Comparison of ENCODE assay signal across 12 cellular contexts in genomic region chr17:68460096-68460495, GRCh38. TPM values are rescaled to one million over a fixed set of nuclear protein-coding genes. Genes with fewer than 3 reads are reported as not detected.
DNase-seq lines count a peak whose midpoint lies in the region; ATAC-seq and TF ChIP-seq lines count a peak whose summit lies in the region.
"Had no signal": no experiment of that assay in that cellular context is flagged by ENCODE, and none has a peak within 500 bp of the region (broad histone marks: within the 10 kb centered on the region; RNA-seq: fewer than 3 reads in every experiment).

No MANE protein-coding gene starts in this region.

- H3K9me3 ChIP-seq in CD4-positive, CD25-positive, alpha-beta regulatory T cell (ENCODE audit: control insufficient read depth in 2 of 2, low read length in 2 of 2): no peaks in the 10 kb centered on the region
- no peaks in the 10 kb centered on the region for H3K9me3 ChIP-seq in CD4-positive, alpha-beta T cell (ENCODE audit: control insufficient read depth, low read length)
- H3K9me3 ChIP-seq: esophagus squamous epithelium, thoracic aorta had no signal

- H3K4me1 Mint-ChIP-seq in CD4-positive, CD25-positive, alpha-beta regulatory T cell: peaks cover 21 to 62% (median 45%) of the 10 kb centered on the region in 4 donors
- H3K4me1 Mint-ChIP-seq in CD4-positive, alpha-beta T cell (ENCODE audit: low read depth): peaks cover 56% of the 10 kb centered on the region
- H3K4me1 Mint-ChIP-seq in immature natural killer cell: peaks cover 70 to 77% of the 10 kb centered on the region in 2 donors

- POLR2A ChIA-PET in CD4-positive, alpha-beta T cell (lab: Charles Lee): interaction anchor here (0.9 to 2.1 kb wide), 11 partner anchors 19 to 291 kb away, joined by 3 to 24 read pairs (median 4); partner anchors contain the start of genes AMZ2, ARSG and SLC16A6

- H3K4me1 ChIP-seq in CD4-positive, CD25-positive, alpha-beta regulatory T cell (ENCODE audit: control insufficient read depth, insufficient read depth, low read length, poor library complexity, severe bottlenecking): peaks cover 62% of the 10 kb centered on the region

- H3K27me3 Mint-ChIP-seq in CD4-positive, CD25-positive, alpha-beta regulatory T cell: no peaks in the 10 kb centered on the region
- no peaks in the 10 kb centered on the region for H3K27me3 Mint-ChIP-seq in CD4-positive, alpha-beta T cell
- H3K27me3 Mint-ChIP-seq in immature natural killer cell (ENCODE audit: low read depth in 3 of 3): peaks cover 6 to 20% (median 9%) of the 10 kb centered on the region in 3 donors

- no peak for ATAC-seq in CD4-positive, CD25-positive, alpha-beta regulatory T cell (ENCODE audit: low read depth in 2 of 2)
- ATAC-seq in CD4-positive, alpha-beta T cell (ENCODE audit: poor library complexity): no peak
- ATAC-seq in GM21737 (IDR thresholded peaks at IDR 0.05; ENCODE audit: unreplicated experiment): no peak

- peak overlapping the region; percentile 12 to 94 (median 43) for H3K27ac Mint-ChIP-seq in CD4-positive, CD25-positive, alpha-beta regulatory T cell
- peak overlapping the region; percentile 78 for H3K27ac Mint-ChIP-seq in CD4-positive, alpha-beta T cell
- peak overlapping the region; percentile 92 to 99 (median 96) for H3K27ac Mint-ChIP-seq in immature natural killer cell
- H3K27ac Mint-ChIP-seq: progenitor cell of endocrine pancreas had no signal

- H3K4me3 Mint-ChIP-seq in CD4-positive, CD25-positive, alpha-beta regulatory T cell: peak overlapping the region in 3 of 4 donors; percentile 38 to 65 (median 48)
- H3K4me3 Mint-ChIP-seq in CD4-positive, alpha-beta T cell: peak overlapping the region; percentile 56
- H3K4me3 Mint-ChIP-seq in immature natural killer cell: peak overlapping the region; percentile 70 to 96 (median 78)

- peak overlapping the region; percentile 77 for H3K27ac ChIP-seq in CD4-positive, CD25-positive, alpha-beta regulatory T cell (ENCODE audit: insufficient read depth, low read length, poor library complexity, severe bottlenecking)
- no peak overlapping the region for H3K27ac ChIP-seq in CD4-positive, alpha-beta T cell (ENCODE audit: low read depth, low read length)
- H3K27ac ChIP-seq: thoracic aorta had no signal

- TF ChIP-seq CTCF in CD4-positive, alpha-beta T cell (IDR thresholded peaks at IDR 0.05): no peak

- no peak for DNase-seq in CD4-positive, CD25-positive, alpha-beta regulatory T cell
- no peak for DNase-seq in CD4-positive, alpha-beta T cell
- DNase-seq in OCI-M1 (lab: John Stamatoyannopoulos, UW): peak; percentile 37
- peak in 2 of 3 donors; percentile 13 to 24 for DNase-seq in immature natural killer cell
- no peak for DNase-seq in GM19238 (ENCODE audit: insufficient read length, low spot score)
- DNase-seq in AML-193 (lab: John Stamatoyannopoulos, UW): no peak
- DNase-seq: C1 segment of cervical spinal cord, esophagus squamous epithelium, MV-4-11 had no signal

- H3K36me3 ChIP-seq in CD4-positive, CD25-positive, alpha-beta regulatory T cell (ENCODE audit: control insufficient read depth, insufficient read depth, low read length): no peaks in the 10 kb centered on the region
- H3K36me3 ChIP-seq: esophagus squamous epithelium, thoracic aorta had no signal

- H3K36me3 Mint-ChIP-seq in CD4-positive, CD25-positive, alpha-beta regulatory T cell: no peaks in the 10 kb centered on the region
- no peaks in the 10 kb centered on the region for H3K36me3 Mint-ChIP-seq in CD4-positive, alpha-beta T cell (ENCODE audit: low read depth)
- no peaks in the 10 kb centered on the region for H3K36me3 Mint-ChIP-seq in immature natural killer cell

- CTCF ChIA-PET in CD4-positive, alpha-beta T cell (lab: Charles Lee): interaction anchor here (1.2 to 1.6 kb wide), 2 partner anchors 20 to 201 kb away, joined by 3 to 4 read pairs; no protein-coding TSS in a partner anchor

- peak overlapping the region; percentile 55 for H3K4me3 ChIP-seq in CD4-positive, CD25-positive, alpha-beta regulatory T cell (ENCODE audit: low read depth, low read length)
- H3K4me3 ChIP-seq: esophagus squamous epithelium, thoracic aorta had no signal

- no peaks in the 10 kb centered on the region for H3K9me3 Mint-ChIP-seq in CD4-positive, CD25-positive, alpha-beta regulatory T cell
- no peaks in the 10 kb centered on the region for H3K9me3 Mint-ChIP-seq in CD4-positive, alpha-beta T cell
- H3K9me3 Mint-ChIP-seq in immature natural killer cell: no peaks in the 10 kb centered on the region

- no peaks in the 10 kb centered on the region for H3K27me3 ChIP-seq in CD4-positive, CD25-positive, alpha-beta regulatory T cell (ENCODE audit: control insufficient read depth, insufficient read depth, low read length)
- H3K27me3 ChIP-seq in CD4-positive, alpha-beta T cell (ENCODE audit: control insufficient read depth, insufficient read depth, low read length): no peaks in the 10 kb centered on the region
- H3K27me3 ChIP-seq: esophagus squamous epithelium had no signal

- intact Hi-C loops in CD4-positive, alpha-beta T cell (cut with DNase I, micrococcal nuclease): loop anchor here in 1 of 2 experiments (10.0 kb wide), 1 partner anchor 255 kb away; no protein-coding TSS in a partner anchor

RNA-seq across cellular contexts. Expression of gene WIPI1, which starts 2.8 kb away (rescaled TPM):
- 5.1 TPM for total RNA-seq in CD4-positive, CD25-positive, alpha-beta regulatory T cell
- 1 to 10 TPM; 2.5 to 5.9 (median 5.2) TPM for polyA plus RNA-seq in CD4-positive, CD25-positive, alpha-beta regulatory T cell
- total RNA-seq in CD4-positive, alpha-beta T cell: 1 to 10 TPM; 2.0 to 2.6 TPM
- 10 to 100 TPM; 21.1 to 43.4 (median 30.0) TPM for polyA plus RNA-seq in immature natural killer cell

RNA-seq across cellular contexts. Expression of gene PRKAR1A, which starts 52.1 kb away (rescaled TPM):
- 135 TPM for total RNA-seq in CD4-positive, CD25-positive, alpha-beta regulatory T cell
- polyA plus RNA-seq in CD4-positive, CD25-positive, alpha-beta regulatory T cell: 100 to 1,000 TPM; 169 to 220 (median 194) TPM
- 10 to 100 TPM; 88.8 to 89.1 TPM for total RNA-seq in CD4-positive, alpha-beta T cell
- 100 to 1,000 TPM; 275 to 458 (median 320) TPM for polyA plus RNA-seq in immature natural killer cell

Comparison
In these comparisons a context has a peak if more than half of its experiments do, and no peak if none do; other contexts are left out.
1. DNase-seq: peak in OCI-M1 (single experiment) and immature natural killer cell (2 of 3); none in CD4-positive, CD25-positive, alpha-beta regulatory T cell (0 of 3), CD4-positive, alpha-beta T cell (0 of 10), GM19238 (single experiment) and AML-193 (0 of 2).
2. H3K27ac Mint-ChIP-seq: peak in every context shown above with its lines; median percentile 96 in immature natural killer cell; 78 in CD4-positive, alpha-beta T cell; 43 in CD4-positive, CD25-positive, alpha-beta regulatory T cell.
3. Peak in every context shown above with its lines, with median percentiles within 50 percentile points of each other: H3K4me3 Mint-ChIP-seq.